In genomic region chr3:190617185-190617584, GRCh38 we compare ENCODE assay signal across 8 cellular contexts.
DNase-seq lines count a peak whose midpoint lies in the region; ATAC-seq lines count a peak whose summit lies in the region.

No MANE protein-coding gene starts in this region.

- H3K4me1 Mint-ChIP-seq in activated naive CD8-positive, alpha-beta T cell (ENCODE audit: low read depth) = peaks cover 58% of the 10 kb centered on the region

- peak overlapping the region; percentile 89 for H3K27ac Mint-ChIP-seq in activated naive CD8-positive, alpha-beta T cell

- peaks cover 3% of the 10 kb centered on the region for H3K9me3 Mint-ChIP-seq in activated naive CD8-positive, alpha-beta T cell (ENCODE audit: low read depth)

- no peaks in the 10 kb centered on the region for H3K27me3 Mint-ChIP-seq in activated naive CD8-positive, alpha-beta T cell

- peaks cover 27% of the 10 kb centered on the region for H3K36me3 Mint-ChIP-seq in activated naive CD8-positive, alpha-beta T cell

- ATAC-seq in GM21367 (IDR thresholded peaks at IDR 0.05; ENCODE audit: unreplicated experiment) = peak; percentile 86
- ATAC-seq in sciatic nerve = peak; percentile 52

- peak overlapping the region; percentile 43 for H3K4me3 Mint-ChIP-seq in activated naive CD8-positive, alpha-beta T cell

- intact Hi-C loops in sciatic nerve (cut with DNase I) = no loop called here

- no peak overlapping the region for H3K27ac ChIP-seq in caudate nucleus (ENCODE audit: low read depth, low read length)

- peak; percentile 84 for DNase-seq in DMS53 (lab: John Stamatoyannopoulos, UW)
- DNase-seq in HT1080 (ENCODE audit: low read depth) = peak; percentile 17
- DNase-seq in sciatic nerve (ENCODE audit: low spot score) = no peak
- no peak for DNase-seq in caudate nucleus (lab: John Stamatoyannopoulos, UW)
- no peak for DNase-seq in effector CD4-positive, alpha-beta T cell
- no peak for DNase-seq in NCI-H2107 treated with DMSO at 0.1 percent for 48 hours (lab: John Stamatoyannopoulos, UW; ENCODE audit: unreplicated experiment)

Comparison
In these comparisons a context has a peak if more than half of its experiments do, and no peak if none do; other contexts are left out.
1. DNase-seq: peak in DMS53 (single experiment) and HT1080 (single experiment); none in sciatic nerve (single experiment), caudate nucleus (0 of 61), effector CD4-positive, alpha-beta T cell (single experiment) and NCI-H2107 treated with DMSO at 0.1 percent for 48 hours (single experiment).